Comparison of ENCODE assay signal across 9 cellular contexts in the genomic region with DNA sequence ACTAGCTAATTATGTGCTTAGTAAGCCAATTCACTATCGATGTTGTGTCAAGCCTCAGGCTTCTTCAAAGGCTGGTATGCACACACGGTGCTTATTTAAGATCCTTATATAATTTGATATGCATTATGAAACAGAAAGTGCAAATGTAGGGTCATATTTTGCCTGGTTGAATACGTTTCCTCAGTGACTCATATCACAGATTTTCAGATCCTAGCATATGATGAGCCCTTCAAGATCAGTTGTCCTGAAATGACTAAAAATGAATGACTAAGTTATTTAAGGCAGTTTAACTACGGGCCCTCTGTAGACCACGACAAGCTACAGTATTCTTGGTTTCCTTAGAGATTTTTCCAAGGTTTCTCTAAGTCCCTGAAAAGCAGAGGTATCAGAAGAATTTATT.
DNase-seq lines count a peak whose midpoint lies in the region; ATAC-seq, FAIRE-seq and TF ChIP-seq lines count a peak whose summit lies in the region.
"Had no signal": no experiment of that assay in that cellular context is flagged by ENCODE, and none has a peak within 500 bp of the region (broad histone marks: within the 10 kb centered on the region; RNA-seq: fewer than 3 reads in every experiment).

No MANE protein-coding gene starts in this region.

- H3K27me3 Mint-ChIP-seq in endothelial cell (ENCODE audit: unreplicated experiment) = no peaks in the 10 kb centered on the region

- H2AFZ ChIP-seq in mesenchymal stem cell (ENCODE audit: low read depth, low read length) = no peak overlapping the region

- peak; percentile 27 for FAIRE-seq in H54 (lab: Jason Lieb, UNC)

- H3K27ac ChIP-seq in mesenchymal stem cell (ENCODE audit: low read length, poor library complexity, severe bottlenecking) = no peak overlapping the region
- H3K27ac ChIP-seq in colonic mucosa = no peak overlapping the region

- H3K14ac ChIP-seq in mesenchymal stem cell (ENCODE audit: low read length in 2 of 2) = no peak overlapping the region

- no peaks in the 10 kb centered on the region for H3K36me3 Mint-ChIP-seq in endothelial cell (ENCODE audit: low read depth, unreplicated experiment)

- no peaks in the 10 kb centered on the region for H3K79me1 ChIP-seq in mesenchymal stem cell (replicated peaks; ENCODE audit: low read length, poor library complexity, severe bottlenecking)

- no peaks in the 10 kb centered on the region for H3K9me3 ChIP-seq in mesenchymal stem cell (ENCODE audit: control insufficient read depth, low read length)
- no peaks in the 10 kb centered on the region for H3K9me3 ChIP-seq in colonic mucosa

- ATAC-seq in GM18858 (IDR thresholded peaks at IDR 0.05; ENCODE audit: unreplicated experiment) = peak; percentile 99

- H3K9me3 Mint-ChIP-seq in endothelial cell (ENCODE audit: unreplicated experiment) = no peaks in the 10 kb centered on the region

- no peak overlapping the region for H2BK12ac ChIP-seq in mesenchymal stem cell (ENCODE audit: low read length in 2 of 2)

- H3K4me3 ChIP-seq in mesenchymal stem cell (ENCODE audit: insufficient read depth in 1 of 2, low read depth in 1 of 2, low read length in 2 of 2) (no peak overlapping the region), colonic mucosa (no peak overlapping the region)

- peak; percentile 5 for DNase-seq in H54 (ENCODE audit: insufficient read length, low spot score)
- peak; percentile 53 for DNase-seq in HS-5 (ENCODE audit: low read depth)
- DNase-seq in mesenchymal stem cell = peak; percentile 53
- no peak for DNase-seq in endothelial cell (ENCODE audit: low spot score)
- DNase-seq in OCI-M2 (lab: John Stamatoyannopoulos, UW; ENCODE audit: unreplicated experiment) = no peak
- no peak for DNase-seq in GM03348 (ENCODE audit: low spot score)
- no peak for DNase-seq in colonic mucosa
- DNase-seq: stimulated activated CD4-positive, alpha-beta T cell treated with anti-CD3 and anti-CD28 coated beads, Interleukin-4, amount 100 ng/mL, for 1 hour had no signal

- no peak overlapping the region for H2AK5ac ChIP-seq in mesenchymal stem cell (ENCODE audit: low read length, severe bottlenecking)

- WGBS in mesenchymal stem cell = 34% methylated on average over 3 of the region's 5 CpGs

- intact Hi-C loops in colonic mucosa (cut with DNase I) = no loop called here

- TF ChIP-seq CTCF in endothelial cell (IDR thresholded peaks at IDR 0.05; ENCODE audit: unreplicated experiment) (no peak), colonic mucosa (IDR thresholded peaks at IDR 0.05) (no peak)

- H3K4me1 Mint-ChIP-seq in endothelial cell (ENCODE audit: unreplicated experiment) = no peaks in the 10 kb centered on the region

- no peaks in the 10 kb centered on the region for H3K27me3 ChIP-seq in mesenchymal stem cell (ENCODE audit: control insufficient read depth in 1 of 2, insufficient read depth in 1 of 2, low read length in 2 of 2)
- H3K27me3 ChIP-seq in colonic mucosa = no peaks in the 10 kb centered on the region

- no peak overlapping the region for H3K23ac ChIP-seq in mesenchymal stem cell (ENCODE audit: low read length in 2 of 2)

- H3K4me2 ChIP-seq in mesenchymal stem cell (ENCODE audit: low read length, poor library complexity, severe bottlenecking) = no peak overlapping the region

- H3K18ac ChIP-seq in mesenchymal stem cell (ENCODE audit: low read depth in 1 of 2, low read length in 2 of 2) = no peak overlapping the region

- no peak overlapping the region for H4K91ac ChIP-seq in mesenchymal stem cell (ENCODE audit: low read length)

- no peak overlapping the region for H3K9ac ChIP-seq in mesenchymal stem cell (ENCODE audit: low read length)
- H3K9ac ChIP-seq in colonic mucosa (ENCODE audit: low read depth in 2 of 2, low read length in 2 of 2) = no peak overlapping the region

- no peak overlapping the region for H3K27ac Mint-ChIP-seq in endothelial cell (ENCODE audit: unreplicated experiment)

- no peak overlapping the region for H3K4me3 Mint-ChIP-seq in endothelial cell (ENCODE audit: unreplicated experiment)

- no peak overlapping the region for H2BK5ac ChIP-seq in mesenchymal stem cell (ENCODE audit: low read depth, low read length, poor library complexity, severe bottlenecking)

- H3K4ac ChIP-seq in mesenchymal stem cell (ENCODE audit: low read depth in 1 of 2, low read length in 2 of 2) = no peak overlapping the region

- H3K36me3 ChIP-seq in mesenchymal stem cell (ENCODE audit: control insufficient read depth in 1 of 2, insufficient read depth in 2 of 2, low read depth in 1 of 2, low read length in 2 of 2) (no peaks in the 10 kb centered on the region), colonic mucosa (no peaks in the 10 kb centered on the region)

- H3K4me1 ChIP-seq in mesenchymal stem cell (ENCODE audit: control insufficient read depth, insufficient read depth, low read depth, low read length) (peaks cover 3% of the 10 kb centered on the region), colonic mucosa (no peaks in the 10 kb centered on the region)

- no peak overlapping the region for H2BK15ac ChIP-seq in mesenchymal stem cell (ENCODE audit: low read depth, poor library complexity, severe bottlenecking)

- no peak for TF ChIP-seq POLR2A in H54 (IDR thresholded peaks at IDR 0.05; ENCODE audit: low read depth, low read length)

- no peak overlapping the region for H2BK120ac ChIP-seq in mesenchymal stem cell (ENCODE audit: low read depth, low read length)

- H4K8ac ChIP-seq in mesenchymal stem cell (ENCODE audit: low read length) = no peak overlapping the region

Comparison
In these comparisons a context has a peak if more than half of its experiments do, and no peak if none do; other contexts are left out.
1. DNase-seq: peak in H54 (single experiment), HS-5 (single experiment) and mesenchymal stem cell (single experiment); none in endothelial cell (single experiment), OCI-M2 (single experiment), GM03348 (single experiment) and colonic mucosa (single experiment).